In the genomic region with DNA sequence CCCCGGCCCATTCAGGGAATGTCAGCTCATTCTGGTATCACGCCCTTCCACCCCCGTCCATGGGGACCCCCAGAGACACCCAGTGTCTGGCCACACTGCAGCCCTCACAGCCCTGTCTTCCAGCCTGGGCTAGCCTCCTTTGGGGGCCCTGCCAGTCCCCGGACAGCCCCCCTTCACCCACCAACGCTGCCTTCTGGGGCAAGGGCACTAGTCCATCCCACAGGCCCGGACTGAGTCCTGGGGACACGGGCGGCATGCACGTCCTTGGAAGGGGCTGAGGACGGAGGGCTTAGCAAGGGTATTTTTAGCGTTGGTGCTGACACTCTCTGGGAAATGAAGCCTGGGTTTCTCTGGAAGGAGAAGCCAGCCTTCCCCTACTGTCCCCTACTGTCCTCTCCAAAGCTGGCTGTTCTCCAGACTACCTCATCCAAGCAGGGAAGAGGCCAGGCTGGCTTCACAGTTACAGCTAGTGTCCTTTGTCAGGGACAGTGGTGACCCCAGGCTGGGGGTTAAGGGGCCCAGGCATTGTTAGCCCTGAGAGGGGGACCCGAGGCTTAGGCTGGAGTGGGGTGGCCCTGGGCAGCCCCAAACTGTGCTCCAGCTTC, we compare ENCODE assay signal across 19 cellular contexts. TPM values are rescaled to one million over a fixed set of nuclear protein-coding genes. Genes with fewer than 3 reads are reported as not detected.
DNase-seq lines count a peak whose midpoint lies in the region; ATAC-seq and TF ChIP-seq lines count a peak whose summit lies in the region.
"Had no signal": no experiment of that assay in that cellular context is flagged by ENCODE, and none has a peak within 500 bp of the region (broad histone marks: within the 10 kb centered on the region; RNA-seq: fewer than 3 reads in every experiment).

No MANE protein-coding gene starts in this region.

- intact Hi-C loops in spleen (cut with DNase I; ENCODE audit: low total_unique reads) = no loop called here
- intact Hi-C loops in uterus (cut with DNase I; ENCODE audit: low total_unique reads) = loop anchor here (5.0 kb wide), 1 partner anchor 107 kb away; a partner anchor contains a TSS

- H3K27me3 ChIP-seq in spleen (replicated peaks in 1 of 7) (no peaks in the 10 kb centered on the region), uterus (no peaks in the 10 kb centered on the region)
- H3K27me3 ChIP-seq: BLaER1, colonic mucosa, neural progenitor cell had no signal

- H3K4me3 ChIP-seq in spleen = no peak overlapping the region
- no peak overlapping the region for H3K4me3 ChIP-seq in uterus
- H3K4me3 ChIP-seq: BLaER1, colonic mucosa, neural progenitor cell had no signal

- TF ChIP-seq CTCF in spleen (IDR thresholded peaks at IDR 0.05 in 8 of 11, conservative IDR thresholded peaks at IDR 0.05 in 3 of 11) = no peak
- no peak for TF ChIP-seq CTCF in uterus (IDR thresholded peaks at IDR 0.05)

- H3K27ac ChIP-seq in angular gyrus (ENCODE audit: low read depth, low read length) (peak overlapping the region; percentile 14), spleen (no peak overlapping the region), uterus (peak overlapping the region in 1 of 2 donors; percentile 9)
- H3K27ac ChIP-seq: BLaER1, colonic mucosa, neural progenitor cell had no signal

- H3K4me1 ChIP-seq in spleen (peaks cover 0 to 27% (median 8%) of the 10 kb centered on the region in 6 donors), uterus (peaks cover 4 to 9% of the 10 kb centered on the region in 2 donors)
- H3K4me1 ChIP-seq: BLaER1, colonic mucosa had no signal

- peak; percentile 78 for DNase-seq in globus pallidus (ENCODE audit: low spot score)
- DNase-seq in mesenteric fat pad (ENCODE audit: low spot score) = peak; percentile 55
- DNase-seq in spleen = peak; percentile 72
- no peak for DNase-seq in Kasumi-1 (lab: John Stamatoyannopoulos, UW)
- no peak for DNase-seq in uterus
- DNase-seq: activated CD4-positive, alpha-beta T cell treated with anti-CD3 and anti-CD28 coated beads, Interleukin-2, amount 50 U/mL, for 1 hour; activated naive CD4-positive, alpha-beta T cell treated with Interleukin-2 at 50 U/mL for 16 hours; colonic mucosa; NCI-H526 treated with DMSO at 0.1 percent for 48 hours; retina; SHP77 treated with DMSO at 0.1 percent for 48 hours; stimulated activated CD4-positive, alpha-beta T cell treated with anti-CD3 and anti-CD28 coated beads, Interleukin-1b, Interleukin-23, amount 100 ng/mL, for 48 hours; stimulated activated naive CD8-positive, alpha-beta T cell treated with anti-CD3 and anti-CD28 coated beads, Interleukin-15, Interleukin-2, amounts not matched to agents 100 U/mL and 50 U/mL, for 24 hours; T-helper 1 cell had no signal

- ATAC-seq in HG03108 (IDR thresholded peaks at IDR 0.05; ENCODE audit: unreplicated experiment) = no peak
- ATAC-seq in HG02759 (IDR thresholded peaks at IDR 0.05; ENCODE audit: unreplicated experiment) = no peak
- ATAC-seq: stimulated activated naive CD8-positive, alpha-beta T cell treated with anti-CD3 and anti-CD28 coated beads, Interleukin-15, Interleukin-2, amounts not matched to agents 100 U/mL and 50 U/mL, for 24 hours had no signal

- WGBS in spleen, 5 donors = 73 to 91% (median 88%) methylated on average over 10 to 12 of the region's 12 CpGs

- H3K36me3 ChIP-seq in spleen = peaks cover 0 to 95% (median 39%) of the 10 kb centered on the region in 6 donors
- no peaks in the 10 kb centered on the region for H3K36me3 ChIP-seq in uterus
- H3K36me3 ChIP-seq: colonic mucosa, neural progenitor cell had no signal

- TF ChIP-seq POLR2A in spleen (IDR thresholded peaks at IDR 0.05) = no peak
- no peak for TF ChIP-seq POLR2A in uterus (IDR thresholded peaks at IDR 0.05)

- no peaks in the 10 kb centered on the region for H3K9me3 ChIP-seq in spleen
- H3K9me3 ChIP-seq in uterus = no peaks in the 10 kb centered on the region
- H3K9me3 ChIP-seq: BLaER1, colonic mucosa had no signal

RNA-seq across cellular contexts. Expression of a gene that starts 39.5 kb away (rescaled TPM):
- total RNA-seq in mesenteric fat pad (62.0 TPM), spleen (10 to 100 TPM; 31.0 to 44.7 (median 38.1) TPM), uterus (10 to 100 TPM; 22.8 to 41.7 (median 27.7) TPM)
- 10 to 100 TPM; 44.9 to 59.4 (median 52.4) TPM for polyA plus RNA-seq in spleen

Comparison
In these comparisons a context has a peak if more than half of its experiments do, and no peak if none do; other contexts are left out.
1. DNase-seq: peak in globus pallidus (single experiment), mesenteric fat pad (single experiment) and spleen (single experiment); none in Kasumi-1 (0 of 2) and uterus (0 of 2).